Comparison of ENCODE assay signal across 8 cellular contexts in genomic region chr9:125747765-125748510, GRCh38. TPM values are rescaled to one million over a fixed set of nuclear protein-coding genes. Genes with fewer than 3 reads are reported as not detected.
DNase-seq lines count a peak whose midpoint lies in the region; ATAC-seq and TF ChIP-seq lines count a peak whose summit lies in the region.

No MANE protein-coding gene starts in this region.

- peaks cover 0 to 44% (median 23%) of the 10 kb centered on the region in 11 experiments; a peak in 15 of 22 replicates for H4K20me1 ChIP-seq in BLaER1 treated with 17β-estradiol and CSF1 and Interleukin-3, amounts not matched to agents 10 nM and 100 nM

- H3K36me3 Mint-ChIP-seq in endodermal cell (ENCODE audit: low read depth) = no peaks in the 10 kb centered on the region

- no peak for TF ChIP-seq EP300 in suprapubic skin (IDR thresholded peaks at IDR 0.05)

- peak overlapping the region; percentile 82 for H3K4me3 Mint-ChIP-seq in endodermal cell

- H3K4me1 Mint-ChIP-seq in endodermal cell = peaks cover 41% of the 10 kb centered on the region

- no peak for TF ChIP-seq POLR2A in suprapubic skin (IDR thresholded peaks at IDR 0.05)

- H3K4me1 ChIP-seq in BLaER1 treated with 17β-estradiol and CSF1 and Interleukin-3, amounts not matched to agents 10 nM and 100 nM = peaks cover 15 to 29% (median 20%) of the 10 kb centered on the region in 10 experiments; a peak in 19 of 20 replicates
- peaks cover 6% of the 10 kb centered on the region for H3K4me1 ChIP-seq in endodermal cell (ENCODE audit: control insufficient read depth, insufficient read depth, low read length)
- peaks cover 14% of the 10 kb centered on the region for H3K4me1 ChIP-seq in mucosa of descending colon (ENCODE audit: low read depth)
- H3K4me1 ChIP-seq in suprapubic skin = peaks cover 36% of the 10 kb centered on the region

- H3K4me2 ChIP-seq in BLaER1 treated with 17β-estradiol and CSF1 and Interleukin-3, amounts not matched to agents 10 nM and 100 nM = peak overlapping the region; percentile 85 to 97 (median 94)

- H3K36me3 ChIP-seq in BLaER1 treated with 17β-estradiol and CSF1 and Interleukin-3, amounts not matched to agents 10 nM and 100 nM = peaks cover 0 to 33% (median 4%) of the 10 kb centered on the region in 11 experiments; a peak in 7 of 22 replicates
- H3K36me3 ChIP-seq in endodermal cell (ENCODE audit: control insufficient read depth, insufficient read depth, low read length) (peaks cover 5% of the 10 kb centered on the region), mucosa of descending colon (ENCODE audit: low read depth) (no peaks in the 10 kb centered on the region), suprapubic skin (no peaks in the 10 kb centered on the region)

- intact Hi-C loops in mucosa of descending colon (cut with DNase I, micrococcal nuclease) = loop anchor here in 1 of 2 donors (10.0 kb wide), 1 partner anchor 343 kb away; no protein-coding TSS in a partner anchor

- ATAC-seq in mucosa of descending colon (no peak), HG03175 (IDR thresholded peaks at IDR 0.05; ENCODE audit: unreplicated experiment) (no peak)

- H3K9me3 Mint-ChIP-seq in endodermal cell = no peaks in the 10 kb centered on the region

- H3K27me3 ChIP-seq in BLaER1 treated with 17β-estradiol and CSF1 and Interleukin-3, amounts not matched to agents 10 nM and 100 nM = peaks cover 32 to 58% (median 51%) of the 10 kb centered on the region in 11 experiments
- H3K27me3 ChIP-seq in endodermal cell (ENCODE audit: control insufficient read depth, insufficient read depth, low read length, poor library complexity, severe bottlenecking) (no peaks in the 10 kb centered on the region), suprapubic skin (no peaks in the 10 kb centered on the region)

- H3K27ac Mint-ChIP-seq in endodermal cell = peak overlapping the region; percentile 77

- no peaks in the 10 kb centered on the region for H3K9me3 ChIP-seq in BLaER1 treated with 17β-estradiol and CSF1 and Interleukin-3, amounts not matched to agents 10 nM and 100 nM (replicated peaks in 1 of 11)
- H3K9me3 ChIP-seq in endodermal cell (ENCODE audit: control insufficient read depth, low read length) = no peaks in the 10 kb centered on the region
- no peaks in the 10 kb centered on the region for H3K9me3 ChIP-seq in mucosa of descending colon
- no peaks in the 10 kb centered on the region for H3K9me3 ChIP-seq in suprapubic skin

- H3K27me3 Mint-ChIP-seq in endodermal cell (ENCODE audit: insufficient read depth) = peaks cover 12% of the 10 kb centered on the region

- TF ChIP-seq CTCF in endodermal cell (conservative IDR thresholded peaks at IDR 0.05) (no peak), mucosa of descending colon (IDR thresholded peaks at IDR 0.05) (no peak), suprapubic skin (IDR thresholded peaks at IDR 0.05) (no peak)

- peak overlapping the region; percentile 70 to 91 (median 80) for H3K4me3 ChIP-seq in BLaER1 treated with 17β-estradiol and CSF1 and Interleukin-3, amounts not matched to agents 10 nM and 100 nM
- H3K4me3 ChIP-seq in endodermal cell (ENCODE audit: low read length) = peak overlapping the region; percentile 90
- H3K4me3 ChIP-seq in mucosa of descending colon = peak overlapping the region; percentile 51
- peak overlapping the region; percentile 98 for H3K4me3 ChIP-seq in suprapubic skin

- peak overlapping the region; percentile 56 to 87 (median 77); a peak in 21 of 22 replicates for H3K27ac ChIP-seq in BLaER1 treated with 17β-estradiol and CSF1 and Interleukin-3, amounts not matched to agents 10 nM and 100 nM
- peak overlapping the region; percentile 81 for H3K27ac ChIP-seq in endodermal cell (ENCODE audit: low read depth, low read length)
- H3K27ac ChIP-seq in suprapubic skin = peak overlapping the region; percentile 92

- DNase-seq in HK-2 (ENCODE audit: unreplicated experiment) = peak; percentile 47
- peak; percentile 34 to 35 for DNase-seq in activated CD4-positive, alpha-beta T cell treated with anti-CD3 and anti-CD28 coated beads, Interleukin-2, amount 50 U/mL, for 48 hours
- DNase-seq in endodermal cell = peak; percentile 75
- peak; percentile 47 to 68 (median 68) for DNase-seq in mucosa of descending colon
- peak in 1 of 2 donors; percentile 67 for DNase-seq in suprapubic skin (ENCODE audit: low spot score in 2 of 2)
- no peak for DNase-seq in cerebellum (ENCODE audit: low spot score)

- H3K9ac ChIP-seq in BLaER1 treated with 17β-estradiol and CSF1 and Interleukin-3, amounts not matched to agents 10 nM and 100 nM = peak overlapping the region; percentile 75 to 88 (median 85)
- H3K9ac ChIP-seq in endodermal cell (ENCODE audit: extremely low read depth, low read length, poor library complexity, severe bottlenecking) = peak overlapping the region; percentile 50

- 0 to 1% methylated on average over 15 to 89 of the region's 89 CpGs for WGBS in endodermal cell (ENCODE audit: insufficient coverage in 1 of 2, insufficient read length in 1 of 2), 2 experiments
- WGBS in suprapubic skin = under 1% methylated on average over 24 of the region's 89 CpGs

RNA-seq across cellular contexts. Expression of gene PBX3, which starts 0.8 kb away (rescaled TPM):
- total RNA-seq in endodermal cell = 10 to 100 TPM; 37.5 to 46.1 TPM
- 107 TPM for polyA plus RNA-seq in endodermal cell (2013, experiment 1 of 2)
- polyA plus RNA-seq in endodermal cell (2013, experiment 2 of 2) = 101 TPM
- total RNA-seq in mucosa of descending colon = 10 to 100 TPM; 11.7 to 71.7 (median 17.4) TPM
- total RNA-seq in suprapubic skin = 10 to 100 TPM; 25.7 to 71.5 (median 45.1) TPM
- 123 TPM for total RNA-seq in cerebellum

RNA-seq across cellular contexts. Expression of gene MAPKAP1, which starts 40.9 kb away (rescaled TPM):
- total RNA-seq in endodermal cell (10 to 100 TPM; 75.3 to 91.6 TPM), mucosa of descending colon (10 to 100 TPM; 73.2 to 98.4 (median 84.9) TPM), suprapubic skin (10 to 100 TPM; 57.6 to 70.2 (median 68.7) TPM), cerebellum (43.3 TPM)
- 52.4 TPM for polyA plus RNA-seq in endodermal cell (2013, experiment 1 of 2)
- polyA plus RNA-seq in endodermal cell (2013, experiment 2 of 2) = 56.3 TPM
